ENCODE assay signal across 22 cellular contexts in genomic region chr12:124819080-124819479, GRCh38. TPM values are rescaled to one million over a fixed set of nuclear protein-coding genes. Genes with fewer than 3 reads are reported as not detected.
DNase-seq lines count a peak whose midpoint lies in the region; ATAC-seq, FAIRE-seq and TF ChIP-seq lines count a peak whose summit lies in the region.
"Had no signal": no experiment of that assay in that cellular context is flagged by ENCODE, and none has a peak within 500 bp of the region (broad histone marks: within the 10 kb centered on the region; RNA-seq: fewer than 3 reads in every experiment).

No MANE protein-coding gene starts in this region.

- H2BK20ac ChIP-seq in H1 (ENCODE audit: low read length), result no peak overlapping the region

- no peak overlapping the region for H3K56ac ChIP-seq in H1 (replicated peaks; ENCODE audit: insufficient read length, low read depth, low read length)

- no peak overlapping the region for H2AK5ac ChIP-seq in H1 (ENCODE audit: low read depth, low read length)

- H3K4me3 ChIP-seq in HEK293 (ENCODE audit: low read depth, low read length) (no peak overlapping the region), H1 (ENCODE audit: extremely low read depth in 1 of 4, insufficient read depth in 2 of 4, low read depth in 3 of 4, low read length in 4 of 4) (no peak overlapping the region)
- H3K4me3 ChIP-seq: GM23248 had no signal

- peaks cover 0 to 7% of the 10 kb centered on the region in 2 experiments for H4K20me1 ChIP-seq in H1 (replicated peaks in 1 of 2; ENCODE audit: control insufficient read depth in 1 of 2, insufficient read depth in 2 of 2, low read length in 2 of 2)

- TF ChIP-seq POLR2A in H1 (IDR thresholded peaks at IDR 0.05; ENCODE audit: control extremely low read depth in 1 of 2, low read depth in 2 of 2, low read length in 2 of 2) (no peak), erythroblast (IDR thresholded peaks at IDR 0.05; ENCODE audit: low read length) (no peak)

- H3K36me3 ChIP-seq in HEK293 (ENCODE audit: control insufficient read depth in 2 of 2, insufficient read depth in 1 of 2, low read length in 2 of 2), result peaks cover 7 to 17% of the 10 kb centered on the region in 2 experiments; a peak in 2 of 3 replicates
- peaks cover 0 to 2% (median 0%) of the 10 kb centered on the region in 4 experiments; a peak in 1 of 8 replicates for H3K36me3 ChIP-seq in H1 (ENCODE audit: control insufficient read depth in 2 of 4, insufficient read depth in 4 of 4, low read length in 3 of 4)

- POLR2A ChIA-PET in HEK293 (lab: Yijun Ruan, JAX), result no interaction called here
- POLR2A ChIA-PET in H1 (lab: Charles Lee; ENCODE audit: partially characterized antibody), result interaction anchor here (1.1 to 1.2 kb wide), 2 partner anchors 15 to 96 kb away, joined by 4 read pairs; partner anchors contain the start of gene UBC

- no peak overlapping the region for H4K91ac ChIP-seq in H1 (replicated peaks; ENCODE audit: insufficient read length, low read length)

- H3K4me2 ChIP-seq in H1 (ENCODE audit: insufficient read depth in 1 of 2, low read depth in 2 of 2, low read length in 2 of 2), result no peak overlapping the region

- H3K79me1 ChIP-seq in H1 (ENCODE audit: low read depth, low read length), result peaks cover 16% of the 10 kb centered on the region

- no peak overlapping the region for H4K5ac ChIP-seq in H1 (ENCODE audit: insufficient read length, low read depth, low read length)

- H3K4ac ChIP-seq in H1 (replicated peaks; ENCODE audit: insufficient read length, low read depth, low read length), result no peak overlapping the region

- no peak overlapping the region for H2BK120ac ChIP-seq in H1 (replicated peaks; ENCODE audit: low read depth, low read length)

- peaks cover 0 to 5% of the 10 kb centered on the region in 2 experiments; a peak in 2 of 4 replicates for H3K79me2 ChIP-seq in H1 (ENCODE audit: control insufficient read depth in 1 of 2, insufficient read depth in 2 of 2, low read length in 2 of 2)

- no peak overlapping the region for H3K9ac ChIP-seq in H1 (replicated peaks in 1 of 4; ENCODE audit: extremely low read depth in 1 of 4, low read depth in 3 of 4, low read length in 3 of 4)
- H3K9ac ChIP-seq: GM23248 had no signal

- peaks cover 8% of the 10 kb centered on the region for H3K36me3 Mint-ChIP-seq in memory B cell

- FAIRE-seq in H1 (lab: Jason Lieb, UNC), result no peak
- FAIRE-seq: D721Med, GM12892, H54 had no signal

- H2BK15ac ChIP-seq in H1 (ENCODE audit: low read length), result no peak overlapping the region

- H3K23ac ChIP-seq in H1 (ENCODE audit: insufficient read length), result no peak overlapping the region

- H3K14ac ChIP-seq in H1 (ENCODE audit: insufficient read length), result no peak overlapping the region

- no peak for TF ChIP-seq EP300 in H1 (IDR thresholded peaks at IDR 0.05; ENCODE audit: borderline replicate concordance in 1 of 2, low read depth in 2 of 2, low read length in 2 of 2)

- no peaks in the 10 kb centered on the region for H3K27me3 ChIP-seq in H1 (replicated peaks in 1 of 4; ENCODE audit: control insufficient read depth in 3 of 4, extremely low read depth in 1 of 4, insufficient read depth in 3 of 4, low read length in 3 of 4)

- H3K9me3 Mint-ChIP-seq in memory B cell, result no peaks in the 10 kb centered on the region
- H3K9me3 Mint-ChIP-seq: CD4-positive, alpha-beta T cell; HFFc6 had no signal

- no peak overlapping the region for H3K18ac ChIP-seq in H1 (ENCODE audit: extremely low read depth, low read length)

- DNase-seq in H1 (ENCODE audit: low read depth in 1 of 2, low spot score in 2 of 2) (no peak), memory B cell (ENCODE audit: low spot score in 2 of 2) (no peak), AG08396 (ENCODE audit: low spot score) (no peak), erythroblast (lab: John Stamatoyannopoulos, UW) (no peak)
- DNase-seq: ACHN; AML-193; Caco-2; CD4-positive, alpha-beta T cell; DMS79; GDM1; GM23248; HCEC 1CT; HFFc6; IMR-90; KBM-7 had no signal

- no peak overlapping the region for H2AFZ ChIP-seq in H1 (ENCODE audit: low read length)
- H2AFZ ChIP-seq: GM23248 had no signal

- CTCF ChIA-PET in HEK293 (lab: Yijun Ruan, JAX) (interaction anchor here (0.7 kb wide), 1 partner anchor 150 kb away, joined by 4 read pairs; no protein-coding TSS in a partner anchor), H1 (lab: Charles Lee; ENCODE audit: partially characterized antibody) (interaction anchor here (0.6 to 1.4 kb wide), 4 partner anchors 23 to 98 kb away, joined by 3 read pairs; no protein-coding TSS in a partner anchor)

- H4K8ac ChIP-seq in H1 (ENCODE audit: extremely low read depth, insufficient read depth, low read length), result no peak overlapping the region

- 79% methylated on average over 5 of the region's 5 CpGs; no CpG with 5 or more reads in 1 of the 2 experiments for WGBS in H1 (ENCODE audit: extremely low coverage in 1 of 2, insufficient coverage in 1 of 2, insufficient read length in 1 of 2, insufficient replicate concordance in 2 of 2, low coverage in 1 of 2, low lambda C conversion rate in 2 of 2, missing lambda C conversion rate in 1 of 2), 2 experiments

- H3K27me3 Mint-ChIP-seq in memory B cell, result no peaks in the 10 kb centered on the region
- H3K27me3 Mint-ChIP-seq: CD4-positive, alpha-beta T cell had no signal

- no peaks in the 10 kb centered on the region; the same call in 1 of the 2 replicates for H3K23me2 ChIP-seq in H1 (ENCODE audit: low read depth, low read length)

- H3K4me1 Mint-ChIP-seq in memory B cell, result peaks cover 2% of the 10 kb centered on the region

- TF ChIP-seq CTCF in HEK293 (tag by site-specific recombination; IDR thresholded peaks at IDR 0.05) (no peak), H1 (IDR thresholded peaks at IDR 0.05; ENCODE audit: control extremely low read depth in 1 of 3, insufficient read depth in 1 of 3, low read depth in 1 of 3, low read length in 3 of 3) (no peak)

- H3K4me1 ChIP-seq in HEK293 (ENCODE audit: control insufficient read depth, insufficient read depth, low read length), result no peaks in the 10 kb centered on the region
- H3K4me1 ChIP-seq in H1 (replicated peaks in 1 of 4; ENCODE audit: control insufficient read depth in 3 of 4, insufficient read depth in 4 of 4, low read length in 3 of 4), result peaks cover 0 to 8% (median 5%) of the 10 kb centered on the region in 4 experiments; a peak in 5 of 7 replicates

- H3K9me3 ChIP-seq in HEK293 (ENCODE audit: control insufficient read depth, insufficient read depth, low read depth, low read length) (no peaks in the 10 kb centered on the region), H1 (ENCODE audit: insufficient read depth in 2 of 2, low read depth in 1 of 2, low read length in 1 of 2) (no peaks in the 10 kb centered on the region)
- H3K9me3 ChIP-seq: Caco-2 had no signal

- H3K27ac Mint-ChIP-seq in memory B cell, result peak overlapping the region; percentile 36
- H3K27ac Mint-ChIP-seq: CD4-positive, alpha-beta T cell; HFFc6 had no signal

- TF ChIP-seq RAD21 in H1 (IDR thresholded peaks at IDR 0.05 in 1 of 2, conservative IDR thresholded peaks at IDR 0.05 in 1 of 2; ENCODE audit: low read depth in 2 of 2, low read length in 2 of 2), result no peak

- H2BK5ac ChIP-seq in H1 (ENCODE audit: low read depth, low read length), result no peak overlapping the region

- H3K27ac ChIP-seq in HEK293 (ENCODE audit: extremely low read depth, low read depth, low read length), result no peak overlapping the region
- H3K27ac ChIP-seq in H1 (ENCODE audit: low read depth, low read length), result no peak overlapping the region
- H3K27ac ChIP-seq: C4-2B, GM23248, HL-60 had no signal

- H2BK12ac ChIP-seq in H1 (ENCODE audit: low read depth, low read length), result no peak overlapping the region

- H3K4me3 Mint-ChIP-seq in memory B cell, result no peak overlapping the region
- H3K4me3 Mint-ChIP-seq: CD4-positive, alpha-beta T cell; HFFc6 had no signal

- ATAC-seq in memory B cell (ENCODE audit: low read depth) (no peak), GM21447 (IDR thresholded peaks at IDR 0.05; ENCODE audit: unreplicated experiment) (no peak)

TF ChIP-seq in HEK293, 187 proteins besides CTCF, POLR2A, EP300 and RAD21 (continues in another document):
- TF ChIP-seq ZNF645 (tag by site-specific recombination; IDR thresholded peaks at IDR 0.05) (no peak), ZNF580 (tag by site-specific recombination; IDR thresholded peaks at IDR 0.05) (peak; percentile 45; the same call in 1 of the 2 replicates)

TF ChIP-seq in H1, 55 proteins besides CTCF, POLR2A, EP300 and RAD21:
- 0 out of 4 replicates have a peak, but pooled peaks of 1 of the 2 experiments have one; percentile 31 for TF ChIP-seq HDAC2 (IDR thresholded peaks at IDR 0.05; ENCODE audit: borderline replicate concordance in 1 of 2, low read depth in 2 of 2, low read length in 2 of 2)
- TF ChIP-seq ASH2L (IDR thresholded peaks at IDR 0.05; ENCODE audit: low read length), result no peak
- no peak for TF ChIP-seq KDM4A (IDR thresholded peaks at IDR 0.05; ENCODE audit: low read depth, low read length, severe bottlenecking)
- TF ChIP-seq E2F6 (IDR thresholded peaks at IDR 0.05), result no peak
- TF ChIP-seq KDM1A (IDR thresholded peaks at IDR 0.05; ENCODE audit: borderline replicate concordance, low read length), result peak; percentile 93

RNA-seq across cellular contexts. Expression of gene SCARB1, which starts 44.6 kb away (rescaled TPM):
- total RNA-seq in H1 (2021; fragmentation: NEBNext Ultra II Directional; extraction: Animal tissue kit (Norgen Biotek cat#: 25700)), result 57.1 and 58.0 TPM in 2 replicates
- 45.3 and 70.7 TPM in 2 replicates for polyA plus RNA-seq in H1 (2011; rRNA removed)
- polyA plus RNA-seq in H1 (2011; cell fraction: cytosol; rRNA removed), result 49.4 TPM
- polyA plus RNA-seq in H1 (2011; cell fraction: nucleus; rRNA removed), result 108 TPM
- 52.4 to 76.7 TPM (median 66.8 TPM) in 4 replicates for polyA plus RNA-seq in H1 (2012, experiment 1 of 2)
- polyA plus RNA-seq in H1 (2012, experiment 2 of 2), result 40.2 TPM
- polyA plus RNA-seq in H1 (2013, experiment 1 of 2), result 81.2 TPM
- polyA plus RNA-seq in H1 (2013, experiment 2 of 2), result 90.5 TPM
- polyA minus RNA-seq in H1 (2011; rRNA and poly(A)+ RNA removed), result 52.9 and 55.6 TPM in 2 replicates
- 28.3 TPM for polyA minus RNA-seq in H1 (2011; cell fraction: cytosol; rRNA and poly(A)+ RNA removed)
- polyA minus RNA-seq in H1 (2011; cell fraction: nucleus; rRNA and poly(A)+ RNA removed), result 31.4 TPM
